8 cellular contexts compared by ENCODE assay signal in the genomic region with DNA sequence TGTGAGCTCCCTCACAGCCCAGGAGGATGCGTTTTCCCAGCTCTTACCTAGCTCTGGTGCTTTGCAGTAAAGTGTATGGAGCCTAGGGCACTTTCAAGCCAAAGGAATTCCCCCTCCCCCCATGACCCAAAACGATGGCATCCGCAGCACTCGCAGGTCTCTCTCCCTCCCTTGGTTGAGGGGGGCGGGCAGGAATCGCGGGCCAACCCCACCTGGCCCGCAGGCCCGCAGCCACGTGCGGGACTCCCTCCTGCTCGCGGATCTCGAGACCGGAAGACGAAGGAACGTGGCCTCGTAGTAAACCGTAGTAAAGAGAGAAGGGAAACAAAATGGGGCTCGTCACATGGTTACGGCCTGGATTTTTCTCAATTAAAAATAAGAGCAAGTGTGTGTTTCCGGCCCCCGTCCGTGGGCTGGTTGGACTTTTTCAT.
DNase-seq lines count a peak whose midpoint lies in the region; ATAC-seq and FAIRE-seq lines count a peak whose summit lies in the region.

No MANE protein-coding gene starts in this region.

- no peaks in the 10 kb centered on the region for H3K27me3 Mint-ChIP-seq in central memory CD8-positive, alpha-beta T cell
- H3K27me3 Mint-ChIP-seq in stimulated activated naive B cell treated with anti-CD40 and anti-IgM and Interleukin-4, amounts not matched to agents 10 μg/mL and 1 μg/mL and 100 μg/mL, for 72 hours: no peaks in the 10 kb centered on the region

- no peaks in the 10 kb centered on the region for H3K27me3 ChIP-seq in NT2/D1 (ENCODE audit: insufficient read depth, insufficient read length)

- peak overlapping the region; percentile 97 for H3K27ac Mint-ChIP-seq in central memory CD8-positive, alpha-beta T cell (ENCODE audit: low read depth)
- H3K27ac Mint-ChIP-seq in stimulated activated naive B cell treated with anti-CD40 and anti-IgM and Interleukin-4, amounts not matched to agents 10 μg/mL and 1 μg/mL and 100 μg/mL, for 72 hours: peak overlapping the region; percentile 100

- FAIRE-seq in GM19239 (lab: Jason Lieb, UNC): peak; percentile 82

- peak; percentile 76 for ATAC-seq in HG03159 (IDR thresholded peaks at IDR 0.05; ENCODE audit: unreplicated experiment)
- ATAC-seq in central memory CD8-positive, alpha-beta T cell (replicated peaks; ENCODE audit: extremely low read depth, poor library complexity, severe bottlenecking): peak; percentile 75
- peak; percentile 76 to 77 for ATAC-seq in stimulated activated naive B cell treated with anti-CD40 and anti-IgM and Interleukin-4, amounts not matched to agents 10 μg/mL and 1 μg/mL and 100 μg/mL, for 72 hours (replicated peaks)

- H3K9ac ChIP-seq in NT2/D1 (ENCODE audit: insufficient read length, low read depth): peak overlapping the region; percentile 73

- peak overlapping the region; percentile 52 for H3K4me3 ChIP-seq in NT2/D1 (ENCODE audit: insufficient read length, low read depth)

- peak overlapping the region; percentile 92 for H3K4me3 Mint-ChIP-seq in central memory CD8-positive, alpha-beta T cell
- H3K4me3 Mint-ChIP-seq in stimulated activated naive B cell treated with anti-CD40 and anti-IgM and Interleukin-4, amounts not matched to agents 10 μg/mL and 1 μg/mL and 100 μg/mL, for 72 hours: peak overlapping the region; percentile 93 to 97

- DNase-seq in DMS 273 (lab: John Stamatoyannopoulos, UW; ENCODE audit: unreplicated experiment) (peak; percentile 88), GM19239 (ENCODE audit: insufficient read length, low spot score) (no peak), NT2/D1 (ENCODE audit: low read depth, low spot score) (no peak), kidney tubule cell (ENCODE audit: low spot score) (peak; percentile 73), globus pallidus (ENCODE audit: low spot score) (no peak)
- no peak for DNase-seq in central memory CD8-positive, alpha-beta T cell (ENCODE audit: low spot score in 2 of 2)
- DNase-seq in stimulated activated naive B cell treated with anti-CD40 and anti-IgM and Interleukin-4, amounts not matched to agents 10 μg/mL and 1 μg/mL and 100 μg/mL, for 72 hours: no peak

- H3K4me1 Mint-ChIP-seq in central memory CD8-positive, alpha-beta T cell: peaks cover 13% of the 10 kb centered on the region
- peaks cover 18 to 41% of the 10 kb centered on the region in 2 donors for H3K4me1 Mint-ChIP-seq in stimulated activated naive B cell treated with anti-CD40 and anti-IgM and Interleukin-4, amounts not matched to agents 10 μg/mL and 1 μg/mL and 100 μg/mL, for 72 hours

- H3K36me3 Mint-ChIP-seq in central memory CD8-positive, alpha-beta T cell (ENCODE audit: insufficient read depth): peaks cover 9% of the 10 kb centered on the region
- peaks cover 2 to 3% of the 10 kb centered on the region in 2 donors for H3K36me3 Mint-ChIP-seq in stimulated activated naive B cell treated with anti-CD40 and anti-IgM and Interleukin-4, amounts not matched to agents 10 μg/mL and 1 μg/mL and 100 μg/mL, for 72 hours

- H3K9me3 ChIP-seq in NT2/D1 (ENCODE audit: insufficient read depth, low read length): no peaks in the 10 kb centered on the region

- no peaks in the 10 kb centered on the region for H3K9me3 Mint-ChIP-seq in central memory CD8-positive, alpha-beta T cell
- H3K9me3 Mint-ChIP-seq in stimulated activated naive B cell treated with anti-CD40 and anti-IgM and Interleukin-4, amounts not matched to agents 10 μg/mL and 1 μg/mL and 100 μg/mL, for 72 hours: no peaks in the 10 kb centered on the region

- H3K4me1 ChIP-seq in NT2/D1 (ENCODE audit: insufficient read depth, insufficient read length): no peaks in the 10 kb centered on the region

- peaks cover 30% of the 10 kb centered on the region for H3K36me3 ChIP-seq in NT2/D1 (ENCODE audit: insufficient read depth, insufficient read length, low read length)

Comparison
In these comparisons a context has a peak if more than half of its experiments do, and no peak if none do; other contexts are left out.
1. DNase-seq: peak in DMS 273 (single experiment) and kidney tubule cell (single experiment); none in GM19239 (single experiment), NT2/D1 (single experiment), central memory CD8-positive, alpha-beta T cell (0 of 2), stimulated activated naive B cell treated with anti-CD40 and anti-IgM and Interleukin-4, amounts not matched to agents 10 μg/mL and 1 μg/mL and 100 μg/mL, for 72 hours (single experiment) and globus pallidus (single experiment).
2. Peak in every context shown above with its lines, with median percentiles within 50 percentile points of each other: ATAC-seq.